9 cellular contexts compared by ENCODE assay signal in genomic region chr9:115234094-115234493, GRCh38.
DNase-seq lines count a peak whose midpoint lies in the region; ATAC-seq and TF ChIP-seq lines count a peak whose summit lies in the region.
"Had no signal": no experiment of that assay in that cellular context is flagged by ENCODE, and none has a peak within 500 bp of the region (broad histone marks: within the 10 kb centered on the region; RNA-seq: fewer than 3 reads in every experiment).

No MANE protein-coding gene starts in this region.

- POLR2A ChIA-PET in HCT116 (lab: Charles Lee) = no interaction called here

- TF ChIP-seq CTCF in HCT116 (IDR thresholded peaks at IDR 0.05 in 2 of 3, conservative IDR thresholded peaks at IDR 0.05 in 1 of 3; ENCODE audit: borderline replicate concordance in 1 of 3, insufficient read depth in 1 of 3, low read depth in 2 of 3, low read length in 2 of 3) (no peak), nephron progenitor cell (IDR thresholded peaks at IDR 0.05) (no peak)

- peak overlapping the region; percentile 65 for H3K4me2 ChIP-seq in HCT116 (ENCODE audit: low read length)

- TF ChIP-seq RAD21 in HCT116 (IDR thresholded peaks at IDR 0.05; ENCODE audit: low read depth) = no peak

- RAD21 ChIA-PET in HCT116 (lab: Charles Lee; ENCODE audit: low non-redundant PET in 1 of 2, low total read pairs in 2 of 2, uncharacterized antibody in 2 of 2, unreplicated experiment in 2 of 2) = no interaction called here

- no peaks in the 10 kb centered on the region for H3K9me2 ChIP-seq in HCT116 (ENCODE audit: insufficient read depth)

- no peak overlapping the region for H3K27ac Mint-ChIP-seq in nephron progenitor cell

- H3K9ac ChIP-seq in HCT116 (ENCODE audit: low read length) = no peak overlapping the region

- H3K4me3 ChIP-seq in HCT116 (replicated peaks in 1 of 2; ENCODE audit: low read depth in 1 of 2, low read length in 2 of 2) = no peak overlapping the region

- H3K4me1 Mint-ChIP-seq in nephron progenitor cell = peaks cover 9% of the 10 kb centered on the region

- no TSS peak for BruUV-seq in HCT116 (replicated peaks; lab: Mats Ljungman, UMichigan)

- H3K36me3 ChIP-seq in HCT116 (ENCODE audit: control insufficient read depth in 1 of 2, insufficient read depth in 2 of 2, low read length in 2 of 2) = no peaks in the 10 kb centered on the region

- ATAC-seq in HCT116 (peak; percentile 87), HG02571 (IDR thresholded peaks at IDR 0.05; ENCODE audit: unreplicated experiment) (no peak)

- no peaks in the 10 kb centered on the region for H3K9me3 ChIP-seq in HCT116 (ENCODE audit: control insufficient read depth in 1 of 2, insufficient read depth in 1 of 2, low read depth in 1 of 2, low read length in 2 of 2)

- no peaks in the 10 kb centered on the region for H4K20me1 ChIP-seq in HCT116 (ENCODE audit: insufficient read depth)

- H3K4me3 Mint-ChIP-seq in nephron progenitor cell = no peak overlapping the region

- TF ChIP-seq POLR2A in HCT116 (IDR thresholded peaks at IDR 0.05; ENCODE audit: borderline replicate concordance, extremely low read depth, insufficient read depth, insufficient read length) = no peak

- H3K79me2 ChIP-seq in HCT116 (ENCODE audit: insufficient read depth, low read length) = no peaks in the 10 kb centered on the region

- peaks cover 5 to 24% of the 10 kb centered on the region in 2 experiments; a peak in 3 of 4 replicates for H3K4me1 ChIP-seq in HCT116 (ENCODE audit: control insufficient read depth in 1 of 2, insufficient read depth in 2 of 2, low read length in 2 of 2)

- DNase-seq in AG08396 (ENCODE audit: low spot score) (peak; percentile 45), HCT116 (ENCODE audit: low read depth, low spot score) (peak; percentile 26), NCI-H2196 (lab: John Stamatoyannopoulos, UW; ENCODE audit: unreplicated experiment) (peak; percentile 53), fibroblast of peridontal ligament (ENCODE audit: extremely low read depth) (peak; percentile 86), nephron progenitor cell (no peak), NCI-H1048 (lab: John Stamatoyannopoulos, UW) (no peak), GDM1 (lab: John Stamatoyannopoulos, UW) (no peak)

- CTCF ChIA-PET in HCT116 (lab: Charles Lee) = no interaction called here

- H3K27ac ChIP-seq in HCT116 (ENCODE audit: low read depth, low read length) = no peak overlapping the region
- H3K27ac ChIP-seq: C4-2B had no signal

- intact Hi-C loops in HCT116 (cut with micrococcal nuclease) = no loop called here

- no peaks in the 10 kb centered on the region for H3K9me3 Mint-ChIP-seq in nephron progenitor cell

- no peaks in the 10 kb centered on the region for H3K27me3 ChIP-seq in HCT116 (ENCODE audit: insufficient read depth, low read length)

- no peak overlapping the region for H2AFZ ChIP-seq in HCT116 (ENCODE audit: low read depth, low read length, poor library complexity, severe bottlenecking)

- H3K36me3 Mint-ChIP-seq in nephron progenitor cell (ENCODE audit: low read depth) = no peaks in the 10 kb centered on the region

- peaks cover 8% of the 10 kb centered on the region for H3K27me3 Mint-ChIP-seq in nephron progenitor cell (ENCODE audit: low read depth, poor library complexity)

TF ChIP-seq in HCT116, 20 proteins besides CTCF, POLR2A, EP300 and RAD21:
- TF ChIP-seq JUND (IDR thresholded peaks at IDR 0.05) (peak; percentile 48), ELF1 (IDR thresholded peaks at IDR 0.05; ENCODE audit: borderline replicate concordance, low read depth) (no peak), SIN3A (IDR thresholded peaks at IDR 0.05; ENCODE audit: low read depth) (no peak), REST (IDR thresholded peaks at IDR 0.05; ENCODE audit: low read depth) (no peak), ZBTB33 (IDR thresholded peaks at IDR 0.05; ENCODE audit: extremely low read depth, insufficient replicate concordance, low read length) (no peak), MAX (IDR thresholded peaks at IDR 0.05) (no peak), EZH2 (IDR thresholded peaks at IDR 0.05) (no peak), ZFX (IDR thresholded peaks at IDR 0.05) (no peak), ZNF274 (IDR thresholded peaks at IDR 0.05; ENCODE audit: low read depth, low read length) (no peak), SRF (IDR thresholded peaks at IDR 0.05; ENCODE audit: low read depth) (no peak), CBX3 (IDR thresholded peaks at IDR 0.05; ENCODE audit: low read depth) (no peak), CEBPB (IDR thresholded peaks at IDR 0.05; ENCODE audit: low read depth) (no peak), EZH2phosphoT487 (IDR thresholded peaks at IDR 0.05; ENCODE audit: borderline replicate concordance) (no peak), POLR2AphosphoS5 (IDR thresholded peaks at IDR 0.05; ENCODE audit: low read depth, low read length) (no peak), EGR1 (IDR thresholded peaks at IDR 0.05; ENCODE audit: low read depth) (no peak), YY1 (IDR thresholded peaks at IDR 0.05; ENCODE audit: extremely low read depth, insufficient replicate concordance, low read depth, low read length) (no peak), ATF3 (IDR thresholded peaks at IDR 0.05) (no peak), FOSL1 (IDR thresholded peaks at IDR 0.05; ENCODE audit: low read depth) (peak; percentile 43), SP1 (IDR thresholded peaks at IDR 0.05; ENCODE audit: low read depth) (peak; percentile 25; the same call in 1 of the 2 replicates), TCF7L2 (IDR thresholded peaks at IDR 0.05; ENCODE audit: borderline replicate concordance, extremely low read depth, insufficient read depth, insufficient read length) (no peak)
TF ChIP-seq in HCT116: peak in this region for 3.

Comparison
In these comparisons a context has a peak if more than half of its experiments do, and no peak if none do; other contexts are left out.
1. DNase-seq: peak in AG08396 (single experiment), HCT116 (single experiment), NCI-H2196 (single experiment) and fibroblast of peridontal ligament (single experiment); none in nephron progenitor cell (single experiment), NCI-H1048 (single experiment) and GDM1 (single experiment).